In genomic region chr16:87789437-87790277, GRCh38 we compare ENCODE assay signal across 1 cellular context.
TF ChIP-seq lines count a peak whose summit lies in the region.

No MANE protein-coding gene starts in this region.

TF ChIP-seq in HepG2, 621 proteins besides CTCF, POLR2A, EP300 and RAD21 (continued from another document and continues in another):
- TF ChIP-seq ZNF318 (CRISPR knock-in tag; IDR thresholded peaks at IDR 0.05) (no peak), PRDM15 (CRISPR knock-in tag; IDR thresholded peaks at IDR 0.05) (peak; percentile 89), PCBP1 (IDR thresholded peaks at IDR 0.05; ENCODE audit: borderline replicate concordance, low read depth, low read length) (no peak), NFYB (CRISPR knock-in tag; IDR thresholded peaks at IDR 0.05) (peak; percentile 69), TSC22D2 (CRISPR knock-in tag; IDR thresholded peaks at IDR 0.05; ENCODE audit: borderline replicate concordance) (0 out of 2 replicates have a peak, but pooled peaks have one; percentile 62), GMEB2 (CRISPR knock-in tag; IDR thresholded peaks at IDR 0.05; ENCODE audit: low read depth) (no peak), NR0B2 (CRISPR knock-in tag; IDR thresholded peaks at IDR 0.05) (peak; percentile 75; the same call in 1 of the 2 replicates), NFAT5 (CRISPR knock-in tag; IDR thresholded peaks at IDR 0.05) (peak; percentile 31; the same call in 1 of the 2 replicates), ZNF550 (CRISPR knock-in tag; IDR thresholded peaks at IDR 0.05; ENCODE audit: borderline replicate concordance) (no peak), PHB2 (IDR thresholded peaks at IDR 0.05; ENCODE audit: partially characterized antibody) (no peak), ZNF263 (CRISPR knock-in tag; IDR thresholded peaks at IDR 0.05) (no peak; the same call in none of the 2 replicates), ZNF816 (CRISPR knock-in tag; IDR thresholded peaks at IDR 0.05; ENCODE audit: borderline replicate concordance) (peak; percentile 73; the same call in 1 of the 2 replicates), ZNF431 (CRISPR knock-in tag; IDR thresholded peaks at IDR 0.05; ENCODE audit: borderline replicate concordance, low read depth) (peak; percentile 100), THAP9 (CRISPR knock-in tag; IDR thresholded peaks at IDR 0.05; ENCODE audit: borderline replicate concordance) (peak; percentile 53; the same call in 1 of the 2 replicates), ZNF691 (CRISPR knock-in tag; IDR thresholded peaks at IDR 0.05; ENCODE audit: borderline replicate concordance, low read depth) (no peak), ZSCAN12 (CRISPR knock-in tag; IDR thresholded peaks at IDR 0.05) (no peak), HDAC2 (CRISPR knock-in tag; IDR thresholded peaks at IDR 0.05) (peak; percentile 87), KLF15 (CRISPR knock-in tag; IDR thresholded peaks at IDR 0.05; ENCODE audit: borderline replicate concordance) (no peak), THAP8 (CRISPR knock-in tag; IDR thresholded peaks at IDR 0.05; ENCODE audit: borderline replicate concordance) (no peak), FOXC1 (CRISPR knock-in tag; IDR thresholded peaks at IDR 0.05; ENCODE audit: borderline replicate concordance) (no peak), ZNF558 (CRISPR knock-in tag; IDR thresholded peaks at IDR 0.05; ENCODE audit: borderline replicate concordance) (no peak), ZSCAN31 (CRISPR knock-in tag; IDR thresholded peaks at IDR 0.05; ENCODE audit: low read depth) (no peak; the same call in 1 of the 2 replicates), MTF2 (CRISPR knock-in tag; IDR thresholded peaks at IDR 0.05; ENCODE audit: borderline replicate concordance) (0 out of 2 replicates have a peak, but pooled peaks have one; percentile 11), ZFP36L1 (CRISPR knock-in tag; IDR thresholded peaks at IDR 0.05) (no peak), ZNF737 (CRISPR knock-in tag; IDR thresholded peaks at IDR 0.05; ENCODE audit: borderline replicate concordance) (peak; percentile 61; the same call in 1 of the 2 replicates), HMG20B (CRISPR knock-in tag; conservative IDR thresholded peaks at IDR 0.05) (no peak), PHF21A (CRISPR knock-in tag; IDR thresholded peaks at IDR 0.05) (peak; percentile 84; the same call in 1 of the 2 replicates)
